ENCODE assay signal across 6 cellular contexts in the genomic region with DNA sequence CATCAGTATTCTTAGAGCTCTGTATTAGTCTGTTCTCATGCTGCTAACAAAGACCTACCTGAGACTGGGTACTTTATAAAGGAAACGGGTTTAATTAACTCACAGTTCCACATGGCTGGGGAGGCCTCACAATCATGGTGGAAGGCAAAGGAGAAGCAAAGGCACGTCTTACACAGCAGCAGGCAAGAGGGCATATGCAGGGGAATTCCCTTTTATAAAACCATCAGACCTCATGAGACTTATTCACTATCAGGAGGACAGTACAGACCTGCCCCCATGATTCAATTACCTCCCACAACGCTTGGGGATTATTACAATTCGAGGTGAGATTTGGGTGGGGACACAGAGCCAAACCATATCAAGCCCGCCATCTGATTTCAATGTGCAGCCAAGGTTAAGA. TPM values are rescaled to one million over a fixed set of nuclear protein-coding genes. Genes with fewer than 3 reads are reported as not detected.
"Had no signal": no experiment of that assay in that cellular context is flagged by ENCODE, and none has a peak within 500 bp of the region (broad histone marks: within the 10 kb centered on the region; RNA-seq: fewer than 3 reads in every experiment).

No MANE protein-coding gene starts in this region.

RNA-seq across cellular contexts. Expression of gene VSIG4, which starts 17.1 kb away (rescaled TPM):
- total RNA-seq: lung microvascular endothelial cell, mammary epithelial cell, mesothelial cell of epicardium, myocyte had no signal
- polyA plus RNA-seq: immature natural killer cell, keratinocyte, mammary epithelial cell had no signal
